In the genomic region with DNA sequence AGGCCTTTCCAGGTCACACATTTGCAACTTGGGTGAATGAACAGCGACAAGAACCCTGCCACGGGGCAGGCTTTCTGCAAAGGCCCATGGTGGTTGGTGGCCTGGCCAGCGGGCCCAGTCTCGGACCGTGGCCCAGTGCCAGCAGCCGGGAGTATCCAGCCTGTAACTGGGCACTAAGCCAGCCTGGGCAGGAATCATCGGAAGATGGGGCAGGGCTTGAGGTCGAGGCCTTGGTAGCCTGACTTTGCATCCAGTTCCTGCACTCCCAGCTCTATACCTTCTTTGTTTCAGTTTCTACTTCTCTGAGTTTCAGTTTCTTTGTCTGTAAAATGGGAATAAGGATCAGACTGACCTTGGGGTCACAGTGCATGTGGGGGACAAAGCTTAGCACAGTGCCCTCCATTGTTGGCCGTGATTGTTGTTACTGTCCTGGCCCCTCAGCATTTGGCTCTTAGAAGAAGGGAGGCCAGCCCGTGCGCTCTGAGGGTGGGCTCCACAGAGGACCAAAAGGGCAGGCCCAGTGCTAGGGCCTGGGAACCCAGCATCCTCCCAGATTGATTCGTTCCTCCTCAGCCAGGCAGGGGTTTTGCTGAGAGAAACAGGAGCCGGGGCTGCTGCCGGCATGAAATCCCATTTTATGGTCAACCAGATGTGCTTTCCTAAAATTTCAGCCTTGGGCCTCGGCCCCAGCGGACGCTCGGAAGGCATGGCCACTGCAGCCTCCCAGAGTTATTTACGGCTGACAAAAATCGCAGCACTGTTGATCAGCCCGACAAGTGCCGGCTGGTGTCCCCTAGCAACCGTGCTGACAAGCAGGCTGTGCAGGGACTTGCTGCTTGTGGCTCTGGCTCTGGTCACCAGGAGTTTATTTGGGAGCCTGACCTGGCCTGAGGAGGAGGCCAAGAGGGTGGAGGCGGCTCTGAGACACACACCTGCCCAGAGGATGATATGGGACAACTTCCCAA, we compare ENCODE assay signal across 8 cellular contexts. TPM values are rescaled to one million over a fixed set of nuclear protein-coding genes. Genes with fewer than 3 reads are reported as not detected.
A peak's percentile ranks its signal among the peaks of the same experiment; 100 is the strongest.
DNase-seq lines count a peak whose midpoint lies in the region; ATAC-seq and TF ChIP-seq lines count a peak whose summit lies in the region.

No MANE protein-coding gene starts in this region.

- no peak overlapping the region for H3K4me3 ChIP-seq in colonic mucosa
- H3K4me3 ChIP-seq in tibial artery: no peak overlapping the region

- TF ChIP-seq POLR2A in erythroblast (IDR thresholded peaks at IDR 0.05; ENCODE audit: low read length): no peak

- H3K27ac ChIP-seq in colonic mucosa (peak overlapping the region; percentile 55), tibial artery (peak overlapping the region; percentile 69 to 70)

- intact Hi-C loops in colonic mucosa (cut with DNase I) (no loop called here), tibial artery (cut with DNase I; ENCODE audit: low total_unique reads) (no loop called here)

- H3K9me3 Mint-ChIP-seq in T-helper 1 cell treated with Interleukin-12 subunit alpha and Interleukin-12 subunit beta and Interleukin-4 antibody, amounts not matched to agents 30 μg/mL and 1 μg/mL, for 36 hours: no peaks in the 10 kb centered on the region

- H3K36me3 ChIP-seq in colonic mucosa: peaks cover 16% of the 10 kb centered on the region
- peaks cover 49 to 100% (median 73%) of the 10 kb centered on the region in 3 donors for H3K36me3 ChIP-seq in tibial artery

- peaks cover 34% of the 10 kb centered on the region for H3K36me3 Mint-ChIP-seq in T-helper 1 cell treated with Interleukin-12 subunit alpha and Interleukin-12 subunit beta and Interleukin-4 antibody, amounts not matched to agents 30 μg/mL and 1 μg/mL, for 36 hours (ENCODE audit: low read depth)

- TF ChIP-seq CTCF in colonic mucosa (IDR thresholded peaks at IDR 0.05): no peak
- TF ChIP-seq CTCF in tibial artery (IDR thresholded peaks at IDR 0.05): no peak

- H3K4me3 Mint-ChIP-seq in T-helper 1 cell treated with Interleukin-12 subunit alpha and Interleukin-12 subunit beta and Interleukin-4 antibody, amounts not matched to agents 30 μg/mL and 1 μg/mL, for 36 hours: no peak overlapping the region

- DNase-seq in T-helper 1 cell (no peak), colonic mucosa (peak; percentile 69), lung microvascular endothelial cell (ENCODE audit: low read depth in 2 of 2) (peak; percentile 90 to 95), tibial artery (peak; percentile 79 to 90), erythroblast (lab: John Stamatoyannopoulos, UW) (no peak), HPDE6-E6E7 (ENCODE audit: extremely low spot score) (no peak)

- H3K27me3 ChIP-seq in colonic mucosa (no peaks in the 10 kb centered on the region), tibial artery (no peaks in the 10 kb centered on the region)

- peak overlapping the region; percentile 41 for H3K27ac Mint-ChIP-seq in T-helper 1 cell treated with Interleukin-12 subunit alpha and Interleukin-12 subunit beta and Interleukin-4 antibody, amounts not matched to agents 30 μg/mL and 1 μg/mL, for 36 hours

- no peak overlapping the region for H3K9ac ChIP-seq in colonic mucosa (ENCODE audit: low read depth in 2 of 2, low read length in 2 of 2)

- ATAC-seq in GM19463 (IDR thresholded peaks at IDR 0.05; ENCODE audit: unreplicated experiment): no peak

- H3K27me3 Mint-ChIP-seq in T-helper 1 cell treated with Interleukin-12 subunit alpha and Interleukin-12 subunit beta and Interleukin-4 antibody, amounts not matched to agents 30 μg/mL and 1 μg/mL, for 36 hours (ENCODE audit: low read depth): no peaks in the 10 kb centered on the region

- H3K9me3 ChIP-seq in colonic mucosa: no peaks in the 10 kb centered on the region
- no peaks in the 10 kb centered on the region for H3K9me3 ChIP-seq in tibial artery

- H3K4me1 ChIP-seq in colonic mucosa: peaks cover 3% of the 10 kb centered on the region
- peaks cover 4 to 42% (median 36%) of the 10 kb centered on the region in 4 donors for H3K4me1 ChIP-seq in tibial artery

- H3K4me1 Mint-ChIP-seq in T-helper 1 cell treated with Interleukin-12 subunit alpha and Interleukin-12 subunit beta and Interleukin-4 antibody, amounts not matched to agents 30 μg/mL and 1 μg/mL, for 36 hours (ENCODE audit: low read depth): peaks cover 12% of the 10 kb centered on the region

RNA-seq across cellular contexts. Expression of a gene that starts 43.6 kb away (rescaled TPM):
- total RNA-seq in colonic mucosa (10 to 100 TPM; 24.1 to 33.3 TPM), lung microvascular endothelial cell (11.8 and 17.5 TPM in 2 replicates)

Comparison
In these comparisons a context has a peak if more than half of its experiments do, and no peak if none do; other contexts are left out.
1. DNase-seq: peak in colonic mucosa (single experiment), lung microvascular endothelial cell (2 of 2) and tibial artery (2 of 2); none in T-helper 1 cell (0 of 5), erythroblast (0 of 2) and HPDE6-E6E7 (single experiment).